Comparison of ENCODE assay signal across 1 cellular context in the genomic region with DNA sequence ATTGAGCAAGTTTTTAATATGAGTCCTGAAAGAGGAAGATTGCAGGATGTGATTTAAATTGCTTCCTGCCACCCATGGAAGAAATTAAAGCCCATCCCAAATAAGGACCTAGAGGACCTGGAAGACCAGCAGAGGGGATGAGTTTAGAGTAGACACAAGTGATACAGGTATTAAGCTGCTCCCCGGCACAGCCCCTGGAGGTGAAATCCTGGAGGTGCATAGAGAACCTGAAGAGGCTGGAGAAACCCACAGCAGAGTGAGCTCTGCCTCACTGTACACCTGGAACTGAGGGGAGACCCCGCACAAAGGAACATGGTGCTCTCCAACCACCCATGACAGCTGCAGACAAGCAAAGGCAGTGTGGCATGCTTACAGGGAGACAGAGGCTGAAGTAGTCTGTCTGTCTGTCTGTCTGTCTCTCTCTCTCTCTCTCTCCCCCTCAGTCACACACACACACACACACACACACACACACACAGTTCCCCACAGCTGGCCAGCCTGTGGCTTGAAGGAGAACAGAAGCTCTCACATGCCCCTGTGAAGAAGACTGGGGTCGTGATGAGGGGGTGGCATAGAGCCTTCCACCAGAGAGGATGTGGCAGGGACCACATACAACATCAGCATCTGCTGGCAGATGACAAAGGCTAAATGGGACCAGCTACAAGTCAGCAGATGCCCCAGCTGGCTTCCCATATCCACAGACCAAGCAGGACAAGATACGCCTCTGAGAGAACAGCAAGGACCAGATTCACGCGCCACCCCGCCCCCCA.
TF ChIP-seq lines count a peak whose summit lies in the region.

No MANE protein-coding gene starts in this region.

TF ChIP-seq in H1, 55 proteins besides CTCF, POLR2A, EP300 and RAD21:
- no peak for TF ChIP-seq CBX5 (IDR thresholded peaks at IDR 0.05; ENCODE audit: low read depth, low read length)
- no peak for TF ChIP-seq MAFK (IDR thresholded peaks at IDR 0.05; ENCODE audit: low read depth, low read length)
- TF ChIP-seq KDM1A (IDR thresholded peaks at IDR 0.05; ENCODE audit: borderline replicate concordance, low read length) = no peak
- TF ChIP-seq SUZ12 (IDR thresholded peaks at IDR 0.05; ENCODE audit: low read length) = no peak
- TF ChIP-seq HDAC2 (IDR thresholded peaks at IDR 0.05; ENCODE audit: borderline replicate concordance in 1 of 2, low read depth in 2 of 2, low read length in 2 of 2) = no peak
- TF ChIP-seq TAF7 (optimal IDR thresholded peaks at IDR 0.05; ENCODE audit: borderline replicate concordance, low read depth, low read length) = no peak
- no peak for TF ChIP-seq USF2 (IDR thresholded peaks at IDR 0.05; ENCODE audit: low read length)
- TF ChIP-seq, protein P1, sequence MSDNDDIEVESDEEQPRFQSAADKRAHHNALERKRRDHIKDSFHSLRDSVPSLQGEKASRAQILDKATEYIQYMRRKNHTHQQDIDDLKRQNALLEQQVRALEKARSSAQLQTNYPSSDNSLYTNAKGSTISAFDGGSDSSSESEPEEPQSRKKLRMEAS (IDR thresholded peaks at IDR 0.05) = no peak
- TF ChIP-seq TEAD4 (IDR thresholded peaks at IDR 0.05; ENCODE audit: low read depth, low read length) = no peak
- TF ChIP-seq SRF (IDR thresholded peaks at IDR 0.05; ENCODE audit: low read depth, low read length) = no peak
TF ChIP-seq in H1: peak in this region for 0.
